Comparison of ENCODE assay signal across 8 cellular contexts in the genomic region with DNA sequence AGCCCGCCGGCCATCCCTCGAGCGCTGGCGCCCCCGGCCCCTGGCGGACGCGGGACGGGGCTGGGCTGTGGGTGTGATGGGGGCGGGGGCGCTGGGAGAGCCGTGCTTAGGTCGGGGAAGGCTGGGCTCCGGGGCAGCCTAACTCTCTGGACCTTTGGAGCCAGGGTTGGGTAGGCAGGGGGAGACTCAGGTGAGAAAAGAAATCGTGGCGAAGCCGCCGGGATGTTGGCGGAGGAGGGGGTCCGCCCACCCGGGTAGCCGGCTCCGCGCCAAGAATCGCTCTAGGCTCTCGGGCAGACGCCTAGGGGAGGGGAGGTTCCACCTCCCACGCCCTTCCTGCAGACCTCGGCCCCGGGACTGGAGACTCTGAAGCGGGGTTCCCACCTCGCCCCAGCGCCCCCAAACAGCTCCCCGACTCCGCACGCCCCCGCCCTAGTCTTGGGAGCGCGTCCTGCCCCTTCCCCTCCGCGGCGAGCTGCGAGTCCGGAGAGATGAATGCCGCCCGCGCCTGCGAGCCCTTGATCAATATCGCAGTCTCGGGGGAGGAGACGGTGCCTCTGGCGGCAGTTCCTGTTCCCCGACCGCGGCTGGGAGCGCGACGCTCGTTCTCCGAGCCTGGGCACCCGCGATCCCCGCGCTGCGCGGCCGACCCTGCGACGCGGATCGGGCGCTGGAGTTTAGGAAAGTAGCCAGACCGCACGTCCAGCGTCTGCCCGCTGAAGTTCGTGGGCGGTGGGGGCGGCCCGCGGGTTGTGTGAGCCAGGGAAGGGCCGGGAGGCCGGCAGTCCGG. TPM values are rescaled to one million over a fixed set of nuclear protein-coding genes. Genes with fewer than 3 reads are reported as not detected.
A peak's percentile ranks its signal among the peaks of the same experiment; 100 is the strongest.
DNase-seq lines count a peak whose midpoint lies in the region; ATAC-seq and TF ChIP-seq lines count a peak whose summit lies in the region.

No MANE protein-coding gene starts in this region.

- peak; percentile 34 for ATAC-seq in Right ventricle myocardium superior (ENCODE audit: poor library complexity)
- peak; percentile 80 for ATAC-seq in left lobe of liver
- no peak for ATAC-seq in HG03439 (IDR thresholded peaks at IDR 0.05; ENCODE audit: unreplicated experiment)
- ATAC-seq in HG02610 (IDR thresholded peaks at IDR 0.05; ENCODE audit: unreplicated experiment) = no peak

- peaks cover 2% of the 10 kb centered on the region for H3K4me1 Mint-ChIP-seq in T-helper 1 cell treated with Interleukin-12 subunit alpha and Interleukin-12 subunit beta and Interleukin-4 antibody, amounts not matched to agents 30 μg/mL and 1 μg/mL, for 36 hours (ENCODE audit: low read depth)

- TF ChIP-seq CTCF in brain microvascular endothelial cell (IDR thresholded peaks at IDR 0.05; ENCODE audit: low read depth, low read length, missing control alignments) = no peak

- H3K27ac Mint-ChIP-seq in T-helper 1 cell treated with Interleukin-12 subunit alpha and Interleukin-12 subunit beta and Interleukin-4 antibody, amounts not matched to agents 30 μg/mL and 1 μg/mL, for 36 hours = no peak overlapping the region

- H3K36me3 ChIP-seq in brain microvascular endothelial cell (replicated peaks) = no peaks in the 10 kb centered on the region

- no peaks in the 10 kb centered on the region for H3K9me3 Mint-ChIP-seq in T-helper 1 cell treated with Interleukin-12 subunit alpha and Interleukin-12 subunit beta and Interleukin-4 antibody, amounts not matched to agents 30 μg/mL and 1 μg/mL, for 36 hours

- H3K4me3 Mint-ChIP-seq in T-helper 1 cell treated with Interleukin-12 subunit alpha and Interleukin-12 subunit beta and Interleukin-4 antibody, amounts not matched to agents 30 μg/mL and 1 μg/mL, for 36 hours = peak overlapping the region; percentile 31

- H3K27me3 Mint-ChIP-seq in T-helper 1 cell treated with Interleukin-12 subunit alpha and Interleukin-12 subunit beta and Interleukin-4 antibody, amounts not matched to agents 30 μg/mL and 1 μg/mL, for 36 hours (ENCODE audit: low read depth) = peaks cover 85% of the 10 kb centered on the region

- intact Hi-C loops in Right ventricle myocardium superior (cut with DNase I) (no loop called here), cardiac septum (cut with DNase I) (no loop called here)

- no peaks in the 10 kb centered on the region for H3K36me3 Mint-ChIP-seq in T-helper 1 cell treated with Interleukin-12 subunit alpha and Interleukin-12 subunit beta and Interleukin-4 antibody, amounts not matched to agents 30 μg/mL and 1 μg/mL, for 36 hours (ENCODE audit: low read depth)

- in situ Hi-C loops in brain microvascular endothelial cell (cut with HindIII; ENCODE audit: low pct_ligation_motif_present, low sequenced_read_pairs) = no loop called here

- peaks cover 67% of the 10 kb centered on the region for H3K27me3 ChIP-seq in brain microvascular endothelial cell (replicated peaks)

- H3K4me3 ChIP-seq in brain microvascular endothelial cell (ENCODE audit: low read depth, low read length) = peak overlapping the region; percentile 20

- no peak overlapping the region for H3K27ac ChIP-seq in brain microvascular endothelial cell

- peak; percentile 49 for DNase-seq in Right ventricle myocardium superior
- no peak for DNase-seq in cardiac septum (ENCODE audit: low spot score)
- DNase-seq in brain microvascular endothelial cell = no peak
- no peak for DNase-seq in left lobe of liver (ENCODE audit: low spot score)
- peak; percentile 10 to 37 for DNase-seq in stimulated activated CD4-positive, alpha-beta T cell treated with anti-CD3 and anti-CD28 coated beads, Interleukin-4, amount 100 ng/mL, for 4 hours

RNA-seq across cellular contexts. Expression of gene CRHR1, which starts 0.7 kb away (rescaled TPM):
- total RNA-seq in Right ventricle myocardium superior (not detected), cardiac septum (not detected), left lobe of liver (not detected)

RNA-seq across cellular contexts. Expression of gene SPPL2C, which starts 59.9 kb away (rescaled TPM):
- total RNA-seq in Right ventricle myocardium superior (not detected), cardiac septum (not detected), left lobe of liver (not detected)

Comparison
In these comparisons a context has a peak if more than half of its experiments do, and no peak if none do; other contexts are left out.
1. DNase-seq: peak in Right ventricle myocardium superior (single experiment) and stimulated activated CD4-positive, alpha-beta T cell treated with anti-CD3 and anti-CD28 coated beads, Interleukin-4, amount 100 ng/mL, for 4 hours (2 of 2); none in cardiac septum (single experiment), brain microvascular endothelial cell (single experiment) and left lobe of liver (single experiment).
2. ATAC-seq: peak in Right ventricle myocardium superior (single experiment) and left lobe of liver (single experiment); none in HG03439 (single experiment) and HG02610 (single experiment).